In genomic region chr5:32953694-32954093, GRCh38 we compare ENCODE assay signal across 19 cellular contexts.
"Had no signal": no experiment of that assay in that cellular context is flagged by ENCODE, and none has a peak within 500 bp of the region (broad histone marks: within the 10 kb centered on the region; RNA-seq: fewer than 3 reads in every experiment).

No MANE protein-coding gene starts in this region.

- H3K27ac Mint-ChIP-seq: immature natural killer cell; naive thymus-derived CD4-positive, alpha-beta T cell; nephron progenitor cell had no signal

- H3K4me3 Mint-ChIP-seq: immature natural killer cell; naive thymus-derived CD4-positive, alpha-beta T cell; nephron progenitor cell had no signal

- H3K36me3 Mint-ChIP-seq: immature natural killer cell; naive thymus-derived CD4-positive, alpha-beta T cell had no signal

- H3K9me3 Mint-ChIP-seq: nephron progenitor cell had no signal

- DNase-seq: effector memory CD4-positive, alpha-beta T cell; esophagus squamous epithelium; immature natural killer cell; left cardiac atrium; left ventricle myocardium inferior; mesenchymal stem cell; naive thymus-derived CD4-positive, alpha-beta T cell; nephron progenitor cell; psoas muscle; sigmoid colon; small intestine; stimulated activated CD4-positive, alpha-beta T cell treated with anti-CD3 and anti-CD28 coated beads, Interleukin-12 subunit alpha, Interleukin-12 subunit beta, amount 100 ng/mL, for 4 hours; stimulated activated naive CD4-positive, alpha-beta T cell; trophoblast cell had no signal

- H3K36me3 ChIP-seq: esophagus squamous epithelium, gastroesophageal sphincter, left ventricle myocardium inferior, neutrophil, right atrium auricular region, sigmoid colon had no signal

- H3K9me3 ChIP-seq: esophagus squamous epithelium, neutrophil, psoas muscle, right atrium auricular region, sigmoid colon had no signal

- H3K27me3 Mint-ChIP-seq: naive thymus-derived CD4-positive, alpha-beta T cell had no signal

- H3K27ac ChIP-seq: epithelial cell of prostate, esophagus squamous epithelium, gastroesophageal sphincter, left ventricle myocardium inferior, neutrophil, psoas muscle, right atrium auricular region, sigmoid colon had no signal

- H3K27me3 ChIP-seq: esophagus squamous epithelium, gastroesophageal sphincter, neutrophil, right atrium auricular region, sigmoid colon had no signal

- H3K4me1 ChIP-seq: esophagus squamous epithelium, gastroesophageal sphincter, left ventricle myocardium inferior, psoas muscle, right atrium auricular region, sigmoid colon had no signal

- H3K4me3 ChIP-seq: esophagus squamous epithelium, gastroesophageal sphincter, left ventricle myocardium inferior, lung, psoas muscle, right atrium auricular region, sigmoid colon had no signal

- H3K4me1 Mint-ChIP-seq: immature natural killer cell; naive thymus-derived CD4-positive, alpha-beta T cell; nephron progenitor cell had no signal
